9 cellular contexts compared by ENCODE assay signal in genomic region chr5:143824851-143825720, GRCh38. TPM values are rescaled to one million over a fixed set of nuclear protein-coding genes. Genes with fewer than 3 reads are reported as not detected.
DNase-seq lines count a peak whose midpoint lies in the region; ATAC-seq and TF ChIP-seq lines count a peak whose summit lies in the region.
"Had no signal": no experiment of that assay in that cellular context is flagged by ENCODE, and none has a peak within 500 bp of the region (broad histone marks: within the 10 kb centered on the region; RNA-seq: fewer than 3 reads in every experiment).

No MANE protein-coding gene starts in this region.

- H3K4me1 ChIP-seq in OCI-LY3 (ENCODE audit: low read length) (peaks cover 20% of the 10 kb centered on the region), fibroblast of lung (ENCODE audit: control insufficient read depth, extremely low read depth, insufficient read depth, low read length) (peaks cover 3% of the 10 kb centered on the region)

- H4K20me1 ChIP-seq in OCI-LY3 (ENCODE audit: insufficient read depth, low read length) = no peaks in the 10 kb centered on the region
- H4K20me1 ChIP-seq in fibroblast of lung (ENCODE audit: control insufficient read depth, extremely low read depth, insufficient read depth, low read length) = no peaks in the 10 kb centered on the region

- H3K27me3 ChIP-seq in OCI-LY3 (ENCODE audit: low read depth, low read length) (no peaks in the 10 kb centered on the region), fibroblast of lung (ENCODE audit: control insufficient read depth, insufficient read depth, low read length) (no peaks in the 10 kb centered on the region)

- no peak overlapping the region for H3K9ac ChIP-seq in OCI-LY3 (ENCODE audit: low read length)
- no peak overlapping the region for H3K9ac ChIP-seq in fibroblast of lung (ENCODE audit: insufficient read depth, low read length)

- H3K9me3 Mint-ChIP-seq in nephron progenitor cell = no peaks in the 10 kb centered on the region

- H3K36me3 Mint-ChIP-seq in nephron progenitor cell (ENCODE audit: low read depth) = no peaks in the 10 kb centered on the region

- H3K27ac ChIP-seq in OCI-LY3 (ENCODE audit: low read length) = no peak overlapping the region
- H3K27ac ChIP-seq in fibroblast of lung (ENCODE audit: insufficient read depth, low read length) = no peak overlapping the region
- H3K27ac ChIP-seq: epithelial cell of prostate had no signal

- peak overlapping the region; percentile 37; the same call in 1 of the 2 replicates for H3K4me2 ChIP-seq in OCI-LY3 (ENCODE audit: low read length)
- no peak overlapping the region for H3K4me2 ChIP-seq in fibroblast of lung (ENCODE audit: extremely low read depth, insufficient read depth, low read length)

- H3K4me1 Mint-ChIP-seq in nephron progenitor cell = peaks cover 17% of the 10 kb centered on the region

- peak; percentile 80 for TF ChIP-seq CTCF in OCI-LY3 (IDR thresholded peaks at IDR 0.05; ENCODE audit: low read depth, low read length)
- peak; percentile 94 to 96 for TF ChIP-seq CTCF in fibroblast of lung (conservative IDR thresholded peaks at IDR 0.05 in 1 of 2, IDR thresholded peaks at IDR 0.05 in 1 of 2; ENCODE audit: low read depth in 1 of 2, low read length in 2 of 2)
- TF ChIP-seq CTCF in nephron progenitor cell (IDR thresholded peaks at IDR 0.05) = peak; percentile 93

- H3K36me3 ChIP-seq in OCI-LY3 (replicated peaks; ENCODE audit: low read depth, low read length) (no peaks in the 10 kb centered on the region), fibroblast of lung (ENCODE audit: control insufficient read depth, insufficient read depth, low read length) (no peaks in the 10 kb centered on the region)

- no peak overlapping the region for H3K27ac Mint-ChIP-seq in nephron progenitor cell

- no peak overlapping the region for H3K4me3 Mint-ChIP-seq in nephron progenitor cell

- no peaks in the 10 kb centered on the region for H3K27me3 Mint-ChIP-seq in nephron progenitor cell (ENCODE audit: low read depth, poor library complexity)

- H3K79me2 ChIP-seq in OCI-LY3 (ENCODE audit: low read length) (no peaks in the 10 kb centered on the region), fibroblast of lung (ENCODE audit: control insufficient read depth, insufficient read depth, low read length) (no peaks in the 10 kb centered on the region)

- peak; percentile 91 for DNase-seq in DMS 273 (lab: John Stamatoyannopoulos, UW; ENCODE audit: unreplicated experiment)
- DNase-seq in HUDEP-2 (lab: John Stamatoyannopoulos, UW; ENCODE audit: unreplicated experiment in 76 of 76) = peak in 68 of 76 experiments; percentile 2 to 84 (median 50)
- DNase-seq in activated T-cell treated with anti-CD3 and anti-CD28 coated beads for 48 hours (ENCODE audit: low read depth) = peak; percentile 76
- DNase-seq in fibroblast of lung (ENCODE audit: low read depth in 2 of 2) = peak; percentile 59 to 77
- peak; percentile 88 for DNase-seq in nephron progenitor cell
- DNase-seq in stimulated activated naive CD4-positive, alpha-beta T cell treated with Interleukin-2 at 50 U/mL for 16 hours (lab: John Stamatoyannopoulos, UW) = peak; percentile 75

- H2AFZ ChIP-seq in OCI-LY3 (ENCODE audit: low read depth, low read length) = no peak overlapping the region
- no peak overlapping the region for H2AFZ ChIP-seq in fibroblast of lung (ENCODE audit: low read length)

- no peak overlapping the region for H3K4me3 ChIP-seq in OCI-LY3 (ENCODE audit: low read length)
- no peak overlapping the region for H3K4me3 ChIP-seq in fibroblast of lung (replicated peaks in 1 of 4; ENCODE audit: control extremely low read depth in 1 of 4, insufficient read depth in 1 of 4, low read depth in 3 of 4, low read length in 4 of 4)

- H3K9me3 ChIP-seq in OCI-LY3 (ENCODE audit: insufficient read depth, low read length) (no peaks in the 10 kb centered on the region), fibroblast of lung (ENCODE audit: control insufficient read depth, insufficient read depth, low read depth, low read length) (no peaks in the 10 kb centered on the region)

- peak; percentile 56 for ATAC-seq in GM21423 (IDR thresholded peaks at IDR 0.05; ENCODE audit: unreplicated experiment)

RNA-seq across cellular contexts. Expression of gene HMHB1, which starts 13.1 kb away (rescaled TPM):
- not detected in 2 replicates for total RNA-seq in fibroblast of lung
- polyA plus RNA-seq in fibroblast of lung = not detected in 2 replicates
- not detected in 2 replicates for polyA plus RNA-seq in fibroblast of lung (2012)
- polyA minus RNA-seq in fibroblast of lung (ENCODE audit: low replicate concordance) = not detected in 2 replicates
